In genomic region chr12:83619973-83620372, GRCh38 we compare ENCODE assay signal across 6 cellular contexts.
"Had no signal": no experiment of that assay in that cellular context is flagged by ENCODE, and none has a peak within 500 bp of the region (broad histone marks: within the 10 kb centered on the region; RNA-seq: fewer than 3 reads in every experiment).

No MANE protein-coding gene starts in this region.

- DNase-seq: Karpas-422, KBM-7, KG1 had no signal

- H3K9ac ChIP-seq: KMS-11 had no signal

- H3K27ac ChIP-seq: HL-60, KMS-11 had no signal

- FAIRE-seq: HTR-8/SVneo had no signal

- H3K4me2 ChIP-seq: KMS-11 had no signal
